19 cellular contexts compared by ENCODE assay signal in the genomic region with DNA sequence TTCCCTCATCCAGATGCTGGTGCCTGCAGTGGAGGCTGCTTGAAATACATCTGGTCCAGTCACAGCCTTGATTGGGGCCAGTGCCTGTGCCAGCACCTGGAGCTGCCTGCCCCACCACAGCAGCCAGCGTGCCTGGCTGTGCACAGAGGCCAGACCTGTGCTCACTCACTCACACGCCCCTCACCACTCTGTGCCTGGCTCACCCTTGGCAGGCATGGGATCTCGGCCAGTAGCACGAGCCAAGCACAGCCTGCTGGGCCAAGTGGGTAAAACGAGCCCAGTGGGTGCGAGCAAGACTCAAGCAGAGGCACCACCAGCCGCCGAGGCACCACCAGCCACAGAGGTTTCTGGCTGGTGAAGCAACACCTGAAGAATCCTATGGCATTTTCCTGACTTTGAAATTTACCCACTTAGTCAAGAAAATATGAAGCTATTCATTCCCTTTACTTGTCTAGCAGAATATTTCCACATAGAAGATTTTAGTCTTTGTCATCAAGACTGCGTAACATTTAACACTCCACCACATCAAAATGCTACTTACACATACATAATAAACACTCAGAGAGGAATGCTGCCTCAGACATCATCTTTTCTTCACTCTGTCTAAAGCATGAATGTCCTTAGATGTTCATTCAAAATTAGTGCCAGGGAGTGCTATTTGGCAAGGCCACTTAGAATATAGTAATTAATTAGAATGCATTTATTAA.
"Had no signal": no experiment of that assay in that cellular context is flagged by ENCODE, and none has a peak within 500 bp of the region (broad histone marks: within the 10 kb centered on the region; RNA-seq: fewer than 3 reads in every experiment).

No MANE protein-coding gene starts in this region.

- H3K9me3 ChIP-seq: mucosa of descending colon, tibial artery had no signal

- H3K27me3 Mint-ChIP-seq: activated CD4-positive, alpha-beta T cell treated with anti-CD3 and anti-CD28 coated beads, Interleukin-2, amount 10 ng/mL, durations not matched to agents 7 days and 5 days; stimulated activated naive CD8-positive, alpha-beta T cell treated with anti-CD3 and anti-CD28 coated beads, Interleukin-15, Interleukin-2, amounts not matched to agents 100 ng/mL and 50 ng/mL, for 24 hours; T-cell had no signal

- ATAC-seq: activated CD8-positive, alpha-beta T cell treated with anti-CD3 and anti-CD28 coated beads, Interleukin-2, amount 10 ng/mL, durations not matched to agents 7 days and 5 days; activated naive CD4-positive, alpha-beta T cell treated with anti-CD3 and anti-CD28 coated beads, Interleukin-2, amount 50 U/mL, for 72 hours; mucosa of descending colon; T-cell had no signal

- H3K27ac Mint-ChIP-seq: activated CD4-positive, alpha-beta T cell treated with anti-CD3 and anti-CD28 coated beads, Interleukin-2, amount 10 ng/mL, durations not matched to agents 7 days and 5 days; activated CD8-positive, alpha-beta T cell treated with anti-CD3 and anti-CD28 coated beads, Interleukin-2, amount 10 ng/mL, durations not matched to agents 7 days and 5 days; activated naive CD4-positive, alpha-beta T cell treated with anti-CD3 and anti-CD28 coated beads, Interleukin-2, amount 50 U/mL, for 72 hours; immature natural killer cell; stimulated activated naive CD8-positive, alpha-beta T cell treated with anti-CD3 and anti-CD28 coated beads, Interleukin-15, Interleukin-2, amounts not matched to agents 100 ng/mL and 50 ng/mL, for 24 hours; T-cell; T-helper 2 cell treated with Interferon-gamma antibody and Interleukin-4, amounts not matched to agents 5 μg/mL and 100 μg/mL, for 36 hours had no signal

- H3K36me3 Mint-ChIP-seq: immature natural killer cell, T-cell had no signal

- H3K4me1 Mint-ChIP-seq: activated CD4-positive, alpha-beta T cell treated with anti-CD3 and anti-CD28 coated beads, Interleukin-2, amount 10 ng/mL, durations not matched to agents 7 days and 5 days; immature natural killer cell; T-cell had no signal

- H3K36me3 ChIP-seq: brain microvascular endothelial cell, tibial artery, WERI-Rb-1 had no signal

- H3K27ac ChIP-seq: brain microvascular endothelial cell, hepatocyte, tibial artery, WERI-Rb-1 had no signal

- H3K9me3 Mint-ChIP-seq: stimulated activated naive CD8-positive, alpha-beta T cell treated with anti-CD3 and anti-CD28 coated beads, Interleukin-15, Interleukin-2, amounts not matched to agents 100 ng/mL and 50 ng/mL, for 24 hours had no signal

- H3K4me3 ChIP-seq: hepatocyte, mucosa of descending colon, tibial artery had no signal

- H3K4me3 Mint-ChIP-seq: activated CD4-positive, alpha-beta T cell treated with anti-CD3 and anti-CD28 coated beads, Interleukin-2, amount 10 ng/mL, durations not matched to agents 7 days and 5 days; activated CD8-positive, alpha-beta T cell treated with anti-CD3 and anti-CD28 coated beads, Interleukin-2, amount 10 ng/mL, durations not matched to agents 7 days and 5 days; immature natural killer cell; stimulated activated naive CD8-positive, alpha-beta T cell treated with anti-CD3 and anti-CD28 coated beads, Interleukin-15, Interleukin-2, amounts not matched to agents 100 ng/mL and 50 ng/mL, for 24 hours; T-cell; T-helper 2 cell treated with Interferon-gamma antibody and Interleukin-4, amounts not matched to agents 5 μg/mL and 100 μg/mL, for 36 hours had no signal

- DNase-seq: activated CD4-positive, alpha-beta T cell treated with anti-CD3 and anti-CD28 coated beads, Interleukin-2, amount 10 ng/mL, durations not matched to agents 7 days and 5 days; activated CD4-positive, CD25-positive, alpha-beta regulatory T cell treated with anti-CD3 and anti-CD28 coated beads, Interleukin-2, amount 50 U/mL, for 72 hours; activated CD8-positive, alpha-beta T cell treated with anti-CD3 and anti-CD28 coated beads, Interleukin-2, amount 10 ng/mL, durations not matched to agents 7 days and 5 days; activated gamma-delta T cell treated with Interleukin-2 at 50 U/mL for 16 hours; brain microvascular endothelial cell; central memory CD4-positive, alpha-beta T cell; effector memory CD4-positive, alpha-beta T cell; foreskin melanocyte; immature natural killer cell; kidney glomerular epithelial cell; mucosa of descending colon; stimulated activated CD4-positive, alpha-beta T cell treated with anti-CD3 and anti-CD28 coated beads, Interleukin-4, amount 100 ng/mL, for 24 hours; T-cell; tibial artery; WERI-Rb-1 had no signal

- H3K27me3 ChIP-seq: brain microvascular endothelial cell, hepatocyte, tibial artery had no signal
